8 cellular contexts compared by ENCODE assay signal in genomic region chr6:20202070-20202658, GRCh38. TPM values are rescaled to one million over a fixed set of nuclear protein-coding genes. Genes with fewer than 3 reads are reported as not detected.
DNase-seq lines count a peak whose midpoint lies in the region; ATAC-seq and TF ChIP-seq lines count a peak whose summit lies in the region.

No MANE protein-coding gene starts in this region.

- DNase-seq in KG1 (lab: John Stamatoyannopoulos, UW), result peak; percentile 21
- DNase-seq in sigmoid colon, result no peak
- no peak for DNase-seq in ecto neural progenitor cell (ENCODE audit: low spot score)
- DNase-seq in pons (ENCODE audit: low spot score), result no peak

- H3K27me3 ChIP-seq in sigmoid colon, result no peaks in the 10 kb centered on the region

- WGBS in sigmoid colon, 2 donors, result 26 to 49% methylated on average over 1 of the region's 1 CpG

- peaks cover 8% of the 10 kb centered on the region for H3K36me3 Mint-ChIP-seq in activated T-helper 17 cell treated with anti-CD3 and anti-CD28 coated beads, Interleukin-2, amount 50 U/mL, for 72 hours (ENCODE audit: low read depth)
- no peaks in the 10 kb centered on the region for H3K36me3 Mint-ChIP-seq in nephron (ENCODE audit: low read depth)

- TF ChIP-seq EP300 in sigmoid colon (IDR thresholded peaks at IDR 0.05), result no peak

- H3K27ac ChIP-seq in sigmoid colon, result peak overlapping the region in 2 of 4 donors; percentile 65 to 73

- peak overlapping the region; percentile 89 for H3K27ac Mint-ChIP-seq in activated T-helper 17 cell treated with anti-CD3 and anti-CD28 coated beads, Interleukin-2, amount 50 U/mL, for 72 hours
- peak overlapping the region; percentile 91 to 93 (median 92) for H3K27ac Mint-ChIP-seq in nephron

- H3K9me3 Mint-ChIP-seq in activated T-helper 17 cell treated with anti-CD3 and anti-CD28 coated beads, Interleukin-2, amount 50 U/mL, for 72 hours, result no peaks in the 10 kb centered on the region
- no peaks in the 10 kb centered on the region for H3K9me3 Mint-ChIP-seq in nephron

- H3K9me3 ChIP-seq in sigmoid colon, result no peaks in the 10 kb centered on the region

- H3K27me3 Mint-ChIP-seq in activated T-helper 17 cell treated with anti-CD3 and anti-CD28 coated beads, Interleukin-2, amount 50 U/mL, for 72 hours, result no peaks in the 10 kb centered on the region
- H3K27me3 Mint-ChIP-seq in nephron (ENCODE audit: low read depth), result no peaks in the 10 kb centered on the region

- peak overlapping the region; percentile 58 for H3K4me3 Mint-ChIP-seq in activated T-helper 17 cell treated with anti-CD3 and anti-CD28 coated beads, Interleukin-2, amount 50 U/mL, for 72 hours
- no peak overlapping the region for H3K4me3 Mint-ChIP-seq in nephron

- H3K4me1 ChIP-seq in sigmoid colon, result peaks cover 0 to 93% (median 81%) of the 10 kb centered on the region in 4 donors

- H3K4me3 ChIP-seq in sigmoid colon, result no peak overlapping the region

- H3K4me1 Mint-ChIP-seq in activated T-helper 17 cell treated with anti-CD3 and anti-CD28 coated beads, Interleukin-2, amount 50 U/mL, for 72 hours, result peaks cover 46% of the 10 kb centered on the region
- H3K4me1 Mint-ChIP-seq in nephron, result peaks cover 50% of the 10 kb centered on the region

- no peaks in the 10 kb centered on the region for H3K36me3 ChIP-seq in sigmoid colon

- TF ChIP-seq CTCF in nephron (IDR thresholded peaks at IDR 0.05; ENCODE audit: unreplicated experiment in 3 of 3) (no peak), sigmoid colon (IDR thresholded peaks at IDR 0.05) (no peak)

- peak; percentile 90 for ATAC-seq in GM18511 (IDR thresholded peaks at IDR 0.05; ENCODE audit: unreplicated experiment)
- peak; percentile 78 for ATAC-seq in GM21825 (IDR thresholded peaks at IDR 0.05; ENCODE audit: unreplicated experiment)
- ATAC-seq in activated T-helper 17 cell treated with anti-CD3 and anti-CD28 coated beads, Interleukin-2, amount 50 U/mL, for 72 hours (replicated peaks), result peak; percentile 95

- intact Hi-C loops in sigmoid colon (cut with DNase I), result no loop called here

- TF ChIP-seq POLR2A in sigmoid colon (IDR thresholded peaks at IDR 0.05), result no peak

RNA-seq across cellular contexts. Expression of gene MBOAT1, which starts 10.1 kb away (rescaled TPM):
- total RNA-seq in activated T-helper 17 cell treated with anti-CD3 and anti-CD28 coated beads, Interleukin-2, amount 50 U/mL, for 72 hours, result 10 to 100 TPM; 15.7 to 18.3 TPM
- 10 to 100 TPM in 3 of 4 donors, 1 to 10 TPM in 1; 6.9 to 15.6 (median 11.0) TPM for total RNA-seq in sigmoid colon
- polyA plus RNA-seq in sigmoid colon, result 10 to 100 TPM in 1 of 3 donors, 1 to 10 TPM in 2; 2.4 to 16.6 (median 3.5) TPM
